Comparison of ENCODE assay signal across 1 cellular context in the genomic region with DNA sequence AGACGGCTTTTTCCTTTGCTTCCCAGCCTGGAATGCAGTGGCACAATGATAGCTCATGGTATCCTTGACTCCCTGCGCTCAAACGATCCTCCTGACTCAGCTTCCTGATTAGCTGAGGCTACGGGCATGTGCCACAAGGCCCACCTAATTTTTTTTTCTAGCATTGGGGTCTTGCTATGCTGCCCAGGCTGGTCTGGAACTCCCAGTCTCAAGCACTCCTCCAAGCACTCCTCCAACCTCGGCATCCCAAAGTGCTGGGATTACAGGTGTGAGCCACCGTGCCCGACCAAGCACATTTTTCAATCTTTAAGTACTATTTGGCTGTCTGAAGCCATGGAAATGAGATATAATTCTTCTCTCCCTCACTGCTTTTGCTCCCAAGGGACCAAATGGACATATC.
TF ChIP-seq lines count a peak whose summit lies in the region.

No MANE protein-coding gene starts in this region.

TF ChIP-seq in H1, 55 proteins besides CTCF, POLR2A, EP300 and RAD21:
- TF ChIP-seq EZH2 (IDR thresholded peaks at IDR 0.05; ENCODE audit: low read depth, low read length, severe bottlenecking), result no peak
TF ChIP-seq in H1: peak in this region for 0.
